ENCODE assay signal across 34 cellular contexts in genomic region chr17:7415784-7416183, GRCh38. TPM values are rescaled to one million over a fixed set of nuclear protein-coding genes. Genes with fewer than 3 reads are reported as not detected.
"Had no signal": no experiment of that assay in that cellular context is flagged by ENCODE, and none has a peak within 500 bp of the region (broad histone marks: within the 10 kb centered on the region; RNA-seq: fewer than 3 reads in every experiment).

No MANE protein-coding gene starts in this region.

- H3K4me3 ChIP-seq: MG63, Peyer's patch had no signal

- H3K27ac ChIP-seq: brain microvascular endothelial cell, Peyer's patch, VCaP had no signal

- ATAC-seq: activated CD8-positive, alpha-beta memory T cell treated with anti-CD3 and anti-CD28 coated beads, Interleukin-2, amount 10 ng/mL, durations not matched to agents 7 days and 5 days; activated naive CD8-positive, alpha-beta T cell treated with anti-CD3 and anti-CD28 coated beads, Interleukin-2, amount 50 U/mL, for 24 hours; PC-3; Right ventricle myocardium inferior had no signal

- H3K4me1 ChIP-seq: Peyer's patch had no signal

- H3K27me3 ChIP-seq: brain microvascular endothelial cell, MG63, Peyer's patch had no signal

- DNase-seq: activated B cell treated with CpG ODN at 0.5 μM for 24 hours; activated CD4-positive, alpha-beta memory T cell treated with anti-CD3 and anti-CD28 coated beads, Interleukin-2, amount 10 ng/mL, durations not matched to agents 7 days and 5 days; activated CD4-positive, alpha-beta T cell treated with anti-CD3 and anti-CD28 coated beads for 48 hours; activated CD4-positive, CD25-positive, alpha-beta regulatory T cell treated with anti-CD3 and anti-CD28 coated beads, Interleukin-2, amount 50 U/mL, for 72 hours; activated CD8-positive, alpha-beta memory T cell treated with anti-CD3 and anti-CD28 coated beads for 24 hours; activated CD8-positive, alpha-beta memory T cell treated with anti-CD3 and anti-CD28 coated beads, Interleukin-2, amount 10 ng/mL, durations not matched to agents 7 days and 5 days; activated CD8-positive, alpha-beta memory T cell treated with anti-CD3 and anti-CD28 coated beads, Interleukin-2, amount 50 U/mL, for 48 hours; activated effector memory CD4-positive, alpha-beta T cell treated with Interleukin-2 at 50 U/mL for 16 hours; activated naive CD4-positive, alpha-beta T cell treated with anti-CD3 and anti-CD28 coated beads, Interleukin-2, amount 10 ng/mL, durations not matched to agents 7 days and 5 days; activated naive CD8-positive, alpha-beta T cell treated with anti-CD3 and anti-CD28 coated beads, Interleukin-2, amount 50 U/mL, for 24 hours; activated T-cell treated with anti-CD3 and anti-CD28 coated beads, Interleukin-2, amount 50 U/mL, for 48 hours; aorta; brain microvascular endothelial cell; Kasumi-1; KG1; MG63; MV-4-11; NCI-H1092; NCI-H1436 treated with DMSO at 0.1 percent for 48 hours; NCI-H1694 treated with DMSO at 0.1 percent for 48 hours; NCI-H2029; NCI-H510A; NCI-H526; NCI-H748 treated with DMSO at 0.1 percent for 48 hours; NK-92 treated with Interleukin-12 subunit alpha and Interleukin-12 subunit beta, amount 100 ng/mL, for 24 hours; PC-3; Peyer's patch; RPMI8226; SW 1271; T-helper 1 cell; T-helper 9 cell had no signal

- H3K36me3 ChIP-seq: MG63, Peyer's patch had no signal

- H3K9me3 ChIP-seq: MG63, Peyer's patch had no signal

RNA-seq across cellular contexts. Expression of gene SPEM1, which starts 4.3 kb away (rescaled TPM):
- total RNA-seq: activated B cell treated with CpG ODN at 0.5 μM for 24 hours; activated CD4-positive, alpha-beta memory T cell treated with anti-CD3 and anti-CD28 coated beads, Interleukin-2, amount 10 ng/mL, durations not matched to agents 7 days and 5 days; activated CD8-positive, alpha-beta memory T cell treated with anti-CD3 and anti-CD28 coated beads, Interleukin-2, amount 10 ng/mL, durations not matched to agents 7 days and 5 days; aorta; chondrocyte; PC-3; Peyer's patch; Right ventricle myocardium inferior had no signal
- polyA plus RNA-seq: aorta had no signal

RNA-seq across cellular contexts. Expression of gene SPEM2, which starts 9.6 kb away (rescaled TPM):
- total RNA-seq: activated B cell treated with CpG ODN at 0.5 μM for 24 hours; activated CD4-positive, alpha-beta memory T cell treated with anti-CD3 and anti-CD28 coated beads, Interleukin-2, amount 10 ng/mL, durations not matched to agents 7 days and 5 days; activated CD8-positive, alpha-beta memory T cell treated with anti-CD3 and anti-CD28 coated beads, Interleukin-2, amount 10 ng/mL, durations not matched to agents 7 days and 5 days; aorta; chondrocyte; PC-3; Peyer's patch; Right ventricle myocardium inferior had no signal
- polyA plus RNA-seq: aorta had no signal

RNA-seq across cellular contexts. Expression of gene SPEM3, which starts 12.9 kb away (rescaled TPM):
- total RNA-seq: activated B cell treated with CpG ODN at 0.5 μM for 24 hours; activated CD4-positive, alpha-beta memory T cell treated with anti-CD3 and anti-CD28 coated beads, Interleukin-2, amount 10 ng/mL, durations not matched to agents 7 days and 5 days; activated CD8-positive, alpha-beta memory T cell treated with anti-CD3 and anti-CD28 coated beads, Interleukin-2, amount 10 ng/mL, durations not matched to agents 7 days and 5 days; aorta; chondrocyte; PC-3; Peyer's patch; Right ventricle myocardium inferior had no signal
- polyA plus RNA-seq: aorta had no signal
